ENCODE assay signal across 22 cellular contexts in the genomic region with DNA sequence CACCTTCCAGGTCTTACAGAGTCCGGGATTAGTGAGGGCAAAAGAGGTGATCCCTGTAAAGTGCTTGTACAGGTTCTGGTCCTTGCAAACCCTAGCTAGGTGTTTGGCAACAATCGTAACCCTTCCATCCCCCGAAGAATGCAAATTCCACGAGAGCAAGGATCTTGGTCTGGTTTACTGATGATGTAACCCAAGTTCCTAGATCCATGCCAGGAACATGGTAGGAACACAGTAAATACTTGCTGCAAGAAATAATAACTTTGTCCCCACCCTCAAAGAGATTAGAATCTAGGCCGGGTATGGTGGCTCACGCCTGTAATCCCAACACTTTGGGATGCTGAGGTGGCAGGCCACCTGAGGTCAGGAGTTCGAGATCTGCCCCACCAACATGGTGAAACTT. TPM values are rescaled to one million over a fixed set of nuclear protein-coding genes. Genes with fewer than 3 reads are reported as not detected.
A peak's percentile ranks its signal among the peaks of the same experiment; 100 is the strongest.
DNase-seq lines count a peak whose midpoint lies in the region; ATAC-seq, FAIRE-seq and TF ChIP-seq lines count a peak whose summit lies in the region.
"Had no signal": no experiment of that assay in that cellular context is flagged by ENCODE, and none has a peak within 500 bp of the region (broad histone marks: within the 10 kb centered on the region; RNA-seq: fewer than 3 reads in every experiment).

No MANE protein-coding gene starts in this region.

- H3K27ac ChIP-seq in A549 (peak overlapping the region; percentile 57 to 61; a peak in 5 of 6 replicates), keratinocyte (ENCODE audit: control insufficient read depth, insufficient read depth, low read length) (no peak overlapping the region)
- H3K27ac ChIP-seq in CD8-positive, alpha-beta T cell (ENCODE audit: low read depth, low read length): no peak overlapping the region

- DNase-seq in A549 (ENCODE audit: low read depth in 1 of 2, low spot score in 1 of 2) (no peak), HFFc6 (no peak), amniotic epithelial cell (ENCODE audit: low read depth) (peak; percentile 56), keratinocyte (ENCODE audit: low read depth, low spot score) (no peak), ureter (ENCODE audit: low spot score) (no peak), NCI-H128 (lab: John Stamatoyannopoulos, UW; ENCODE audit: unreplicated experiment) (no peak)
- DNase-seq in CD8-positive, alpha-beta T cell: no peak
- DNase-seq: C1 segment of cervical spinal cord, DND-41, GF-D8, NCI-H1417 treated with DMSO at 0.1 percent for 48 hours, NCI-H1930, NCI-H446, NCI-H748 treated with DMSO at 0.1 percent for 48 hours, SHP77 had no signal

- H2AFZ ChIP-seq in keratinocyte (ENCODE audit: control insufficient read depth, low read length): no peak overlapping the region

- H3K27me3 ChIP-seq in keratinocyte (ENCODE audit: control insufficient read depth, extremely low read depth, insufficient read depth, low read length): no peaks in the 10 kb centered on the region
- no peaks in the 10 kb centered on the region for H3K27me3 ChIP-seq in CD8-positive, alpha-beta T cell (ENCODE audit: insufficient read depth, low read length)

- H3K4me3 ChIP-seq in A549 (no peak overlapping the region), keratinocyte (ENCODE audit: control insufficient read depth in 2 of 3, extremely low read depth in 1 of 3, insufficient read depth in 2 of 3, low read depth in 1 of 3, low read length in 3 of 3) (no peak overlapping the region)
- no peak overlapping the region for H3K4me3 ChIP-seq in CD8-positive, alpha-beta T cell (ENCODE audit: low read depth, low read length)

- no peaks in the 10 kb centered on the region for H3K9me3 Mint-ChIP-seq in HFFc6
- no peaks in the 10 kb centered on the region for H3K9me3 Mint-ChIP-seq in CD8-positive, alpha-beta T cell
- H3K9me3 Mint-ChIP-seq: IgD-negative memory B cell had no signal

- WGBS in A549 (ENCODE audit: missing lambda C conversion rate): 84% methylated on average over 6 of the region's 7 CpGs

- POLR2A ChIA-PET in A549 (lab: Yijun Ruan, JAX): no interaction called here
- POLR2A ChIA-PET in CD8-positive, alpha-beta T cell (lab: Charles Lee): no interaction called here

- no peaks in the 10 kb centered on the region for H3K36me3 ChIP-seq in keratinocyte (ENCODE audit: control insufficient read depth in 2 of 2, extremely low read depth in 1 of 2, insufficient read depth in 2 of 2, low read length in 2 of 2)
- no peaks in the 10 kb centered on the region for H3K36me3 ChIP-seq in CD8-positive, alpha-beta T cell (ENCODE audit: insufficient read depth, low read length)

- no peak for FAIRE-seq in A549 (lab: Jason Lieb, UNC)
- peak; percentile 81 for FAIRE-seq in keratinocyte (lab: Jason Lieb, UNC)
- FAIRE-seq: GM12892 had no signal

- H3K79me2 ChIP-seq in keratinocyte (ENCODE audit: control insufficient read depth, insufficient read depth, low read length): no peaks in the 10 kb centered on the region

- no peak overlapping the region for H3K27ac Mint-ChIP-seq in HFFc6
- H3K27ac Mint-ChIP-seq in CD8-positive, alpha-beta T cell: no peak overlapping the region
- H3K27ac Mint-ChIP-seq: IgD-negative memory B cell had no signal

- dilution Hi-C loops in keratinocyte (cut with MboI; ENCODE audit: extremely low pct_ligation_motif_present, low sequenced_read_pairs): no loop called here

- ATAC-seq in A549 (no peak), HG02642 (IDR thresholded peaks at IDR 0.05; ENCODE audit: poor library complexity, unreplicated experiment) (no peak)
- ATAC-seq in CD8-positive, alpha-beta T cell: no peak
- ATAC-seq: SK-N-SH treated with all-trans-retinoic acid at 6 μM for 48 hours had no signal

- TF ChIP-seq CTCF in A549 (IDR thresholded peaks at IDR 0.05) (no peak), HFFc6 (IDR thresholded peaks at IDR 0.05) (no peak), keratinocyte (optimal IDR thresholded peaks at IDR 0.05 in 1 of 3, IDR thresholded peaks at IDR 0.05 in 1 of 3, conservative IDR thresholded peaks at IDR 0.05 in 1 of 3; ENCODE audit: extremely low read depth in 1 of 3, insufficient read depth in 2 of 3, low read length in 3 of 3) (no peak)
- no peak for TF ChIP-seq CTCF in CD8-positive, alpha-beta T cell (IDR thresholded peaks at IDR 0.05)

- peaks cover 23% of the 10 kb centered on the region for H3K4me1 ChIP-seq in A549
- peaks cover 13% of the 10 kb centered on the region for H3K4me1 ChIP-seq in keratinocyte (ENCODE audit: control insufficient read depth, extremely low read depth, insufficient read depth, low read length)
- no peaks in the 10 kb centered on the region for H3K4me1 ChIP-seq in CD8-positive, alpha-beta T cell (ENCODE audit: insufficient read depth, low read length)

- H4K20me1 ChIP-seq in keratinocyte (ENCODE audit: control insufficient read depth, extremely low read depth, insufficient read depth, low read length): no peaks in the 10 kb centered on the region

- H3K4me2 ChIP-seq in A549 (peak overlapping the region; percentile 55; the same call in 1 of the 3 replicates), keratinocyte (ENCODE audit: control insufficient read depth, extremely low read depth, insufficient read depth, low read depth, low read length) (no peak overlapping the region)

- CTCF ChIA-PET in A549 (lab: Yijun Ruan, JAX): interaction anchor here (1.0 to 9.8 kb wide), 5 partner anchors 14 to 173 kb away, joined by 3 to 119 read pairs (median 6); no protein-coding TSS in a partner anchor
- CTCF ChIA-PET in CD8-positive, alpha-beta T cell (lab: Charles Lee): interaction anchor here (2.2 kb wide), 1 partner anchor 8 kb away, joined by 5 read pairs; no protein-coding TSS in a partner anchor

- no peaks in the 10 kb centered on the region for H3K9me1 ChIP-seq in keratinocyte (ENCODE audit: control insufficient read depth, extremely low read depth, insufficient read depth, low read length)

- no peak for TF ChIP-seq EP300 in A549 (IDR thresholded peaks at IDR 0.05)

- no peak for TF ChIP-seq POLR2A in A549 (IDR thresholded peaks at IDR 0.05; ENCODE audit: low read length)

- H3K9me3 ChIP-seq in A549 (no peaks in the 10 kb centered on the region), keratinocyte (ENCODE audit: control insufficient read depth, low read depth, low read length) (no peaks in the 10 kb centered on the region)
- H3K9me3 ChIP-seq in CD8-positive, alpha-beta T cell (ENCODE audit: low read length): no peaks in the 10 kb centered on the region

- no peaks in the 10 kb centered on the region; the same call in none of the 2 replicates for H3K27me3 Mint-ChIP-seq in HFFc6 (ENCODE audit: insufficient read depth)
- H3K27me3 Mint-ChIP-seq in CD8-positive, alpha-beta T cell (ENCODE audit: low read depth): no peaks in the 10 kb centered on the region
- H3K27me3 Mint-ChIP-seq: IgD-negative memory B cell had no signal

- TF ChIP-seq RAD21 in A549 (conservative IDR thresholded peaks at IDR 0.05 in 1 of 2, IDR thresholded peaks at IDR 0.05 in 1 of 2): no peak

- no peak overlapping the region for H3K9ac ChIP-seq in keratinocyte (ENCODE audit: control insufficient read depth, extremely low read depth, insufficient read depth, low read length)

- intact Hi-C loops in CD8-positive, alpha-beta T cell (cut with DNase I, micrococcal nuclease): no loop called here

- peaks cover 42% of the 10 kb centered on the region for H3K4me1 Mint-ChIP-seq in HFFc6 (ENCODE audit: low read depth)
- H3K4me1 Mint-ChIP-seq in CD8-positive, alpha-beta T cell (ENCODE audit: low read depth): no peaks in the 10 kb centered on the region

- 0 out of 2 replicates have a peak overlapping the region, but pooled peaks have one; percentile 67 for H3K4me3 Mint-ChIP-seq in HFFc6
- H3K4me3 Mint-ChIP-seq in CD8-positive, alpha-beta T cell: no peak overlapping the region
- H3K4me3 Mint-ChIP-seq: IgD-negative memory B cell had no signal

- H3K36me3 Mint-ChIP-seq in HFFc6 (ENCODE audit: low read depth): no peaks in the 10 kb centered on the region
- H3K36me3 Mint-ChIP-seq in CD8-positive, alpha-beta T cell: no peaks in the 10 kb centered on the region

RNA-seq across cellular contexts. Expression of a gene that starts 6.8 kb away (rescaled TPM):
- not detected in 2 replicates for polyA plus RNA-seq in A549 (2011; rRNA removed)
- polyA plus RNA-seq in A549 (2012; cell fraction: cytosol; rRNA removed): not detected in 2 replicates
- polyA plus RNA-seq in A549 (2012; cell fraction: nucleus; rRNA removed): not detected in 2 replicates
- polyA plus RNA-seq in A549 (2017; fragmentation: RNase III; extraction: RNeasy Plus Mini Kit Qiagen cat#74134 plus additional on column Dnase treatment): not detected in 3 replicates
- polyA minus RNA-seq in A549 (2011; rRNA and poly(A)+ RNA removed): not detected in 2 replicates
- not detected for total RNA-seq in HFFc6 (2021; fragmentation: NEBNext Ultra II Directional; extraction: Animal tissue kit (Norgen Biotek cat#: 25700))
- polyA plus RNA-seq in keratinocyte: not detected in 3 replicates
- not detected for polyA plus RNA-seq in keratinocyte (2011; ENCODE audit: low read depth)
- not detected in 2 replicates for polyA plus RNA-seq in keratinocyte (2011; cell fraction: cytosol; rRNA removed)
- not detected in 2 replicates for polyA plus RNA-seq in keratinocyte (2011; cell fraction: nucleus; rRNA removed)
- 0.34 TPM in 1 of 2 replicates, not detected in the other for polyA plus RNA-seq in keratinocyte (2012; ENCODE audit: low replicate concordance)
- polyA minus RNA-seq in keratinocyte: not detected in 3 replicates
- polyA minus RNA-seq in keratinocyte (2011; cell fraction: cytosol; rRNA and poly(A)+ RNA removed): not detected
- polyA minus RNA-seq in keratinocyte (2011; cell fraction: nucleus; rRNA and poly(A)+ RNA removed): not detected in 2 replicates
- not detected for total RNA-seq in ureter
- total RNA-seq in CD8-positive, alpha-beta T cell: not detected
- total RNA-seq: A172, H4, LHCN-M2 had no signal
- polyA plus RNA-seq: IgD-negative memory B cell had no signal

RNA-seq across cellular contexts. Expression of a gene that starts 12.7 kb away (rescaled TPM):
- 9.7 and 10.2 TPM in 2 replicates for polyA plus RNA-seq in A549 (2011; rRNA removed)
- 8.4 and 9.0 TPM in 2 replicates for polyA plus RNA-seq in A549 (2012; cell fraction: cytosol; rRNA removed)
- 17.6 and 19.0 TPM in 2 replicates for polyA plus RNA-seq in A549 (2012; cell fraction: nucleus; rRNA removed)
- polyA plus RNA-seq in A549 (2017; fragmentation: RNase III; extraction: RNeasy Plus Mini Kit Qiagen cat#74134 plus additional on column Dnase treatment): 5.9 to 8.1 TPM (median 7.6 TPM) in 3 replicates
- polyA minus RNA-seq in A549 (2011; rRNA and poly(A)+ RNA removed): 34.0 and 37.2 TPM in 2 replicates
- under 1 TPM in 3 of 6 experiments, not detected in 3; 0.20 to 0.36 (median 0.28) TPM for total RNA-seq in HFFc6 (2021; fragmentation: NEBNext Ultra II Directional; extraction: Animal tissue kit (Norgen Biotek cat#: 25700))
- polyA plus RNA-seq in keratinocyte: 0.03 to 0.17 TPM (median 0.13 TPM) in 3 replicates
- polyA plus RNA-seq in keratinocyte (2011; ENCODE audit: low read depth): 0.89 TPM
- polyA plus RNA-seq in keratinocyte (2011; cell fraction: cytosol; rRNA removed): 0.08 TPM in 1 of 2 replicates, not detected in the other
- not detected in 2 replicates for polyA plus RNA-seq in keratinocyte (2011; cell fraction: nucleus; rRNA removed)
- 0.13 and 1.0 TPM in 2 replicates for polyA plus RNA-seq in keratinocyte (2012; ENCODE audit: low replicate concordance)
- 0.40 TPM in 1 of 3 replicates, not detected in the others for polyA minus RNA-seq in keratinocyte
- polyA minus RNA-seq in keratinocyte (2011; cell fraction: cytosol; rRNA and poly(A)+ RNA removed): not detected
- not detected in 2 replicates for polyA minus RNA-seq in keratinocyte (2011; cell fraction: nucleus; rRNA and poly(A)+ RNA removed)
- total RNA-seq in ureter: 8.1 TPM
- not detected for total RNA-seq in CD8-positive, alpha-beta T cell
- polyA plus RNA-seq: IgD-negative memory B cell had no signal

RNA-seq across cellular contexts. Expression of a gene that starts 34.4 kb away (rescaled TPM):
- polyA plus RNA-seq in A549 (2011; rRNA removed) (0.26 and 1.1 TPM in 2 replicates), A549 (2017; fragmentation: RNase III; extraction: RNeasy Plus Mini Kit Qiagen cat#74134 plus additional on column Dnase treatment) (0.49 to 0.57 TPM (median 0.53 TPM) in 3 replicates), keratinocyte (7.5 to 11.2 TPM (median 10.4 TPM) in 3 replicates)
- polyA plus RNA-seq in A549 (2012; cell fraction: cytosol; rRNA removed): 0.12 and 0.13 TPM in 2 replicates
- 0.30 and 0.62 TPM in 2 replicates for polyA plus RNA-seq in A549 (2012; cell fraction: nucleus; rRNA removed)
- polyA minus RNA-seq in A549 (2011; rRNA and poly(A)+ RNA removed): 0.33 and 1.1 TPM in 2 replicates
- total RNA-seq in HFFc6 (2021; fragmentation: NEBNext Ultra II Directional; extraction: Animal tissue kit (Norgen Biotek cat#: 25700)): under 1 TPM in 5 of 6 experiments, not detected in 1; 0.19 to 0.66 (median 0.43) TPM
- polyA plus RNA-seq in keratinocyte (2011; ENCODE audit: low read depth): 56.1 TPM
- polyA plus RNA-seq in keratinocyte (2011; cell fraction: cytosol; rRNA removed): 18.9 and 23.5 TPM in 2 replicates
- 37.2 and 51.5 TPM in 2 replicates for polyA plus RNA-seq in keratinocyte (2011; cell fraction: nucleus; rRNA removed)
- 20.6 and 45.9 TPM in 2 replicates for polyA plus RNA-seq in keratinocyte (2012; ENCODE audit: low replicate concordance)
- 21.8 to 37.0 TPM (median 29.1 TPM) in 3 replicates for polyA minus RNA-seq in keratinocyte
- 11.5 TPM for polyA minus RNA-seq in keratinocyte (2011; cell fraction: cytosol; rRNA and poly(A)+ RNA removed)
- 22.5 and 28.2 TPM in 2 replicates for polyA minus RNA-seq in keratinocyte (2011; cell fraction: nucleus; rRNA and poly(A)+ RNA removed)
- 43.4 TPM for total RNA-seq in ureter
- 100 to 1,000 TPM; 105 to 121 TPM for total RNA-seq in CD8-positive, alpha-beta T cell

Comparison
In these comparisons a context has a peak if more than half of its experiments do, and no peak if none do; other contexts are left out.
1. H3K27ac ChIP-seq: peak in A549 (2 of 2); none in keratinocyte (single experiment) and CD8-positive, alpha-beta T cell (single experiment).
2. RNA of a gene that starts 34.4 kb away (total RNA-seq): 105 to 121 TPM in CD8-positive, alpha-beta T cell and 43.4 TPM in ureter (single experiment); 0.19 to 0.66 TPM in HFFc6; every median in the first group is over 10 times any median in the second.